Comparison of ENCODE assay signal across 8 cellular contexts in genomic region chr10:96585726-96586418, GRCh38. TPM values are rescaled to one million over a fixed set of nuclear protein-coding genes. Genes with fewer than 3 reads are reported as not detected.
A peak's percentile ranks its signal among the peaks of the same experiment; 100 is the strongest.
DNase-seq lines count a peak whose midpoint lies in the region.

No MANE protein-coding gene starts in this region.

- peaks cover 8% of the 10 kb centered on the region for H3K27me3 Mint-ChIP-seq in activated CD4-positive, alpha-beta T cell treated with anti-CD3 and anti-CD28 coated beads, Interleukin-2, amount 10 ng/mL, durations not matched to agents 24 days and 14 days

- intact Hi-C loops in activated CD4-positive, alpha-beta T cell treated with anti-CD3 and anti-CD28 coated beads, Interleukin-2, amount 10 ng/mL, durations not matched to agents 24 days and 14 days (cut with micrococcal nuclease): loop anchor here (2.0 to 10.0 kb wide), 6 partner anchors 74 to 1059 kb away; partner anchors contain the start of genes ARHGAP19, PI4K2A, PIK3AP1 and TCTN3

- peaks cover 56% of the 10 kb centered on the region for H3K4me1 ChIP-seq in adipocyte (ENCODE audit: control insufficient read depth, insufficient read depth, low read length)

- peak overlapping the region; percentile 97 for H3K9ac ChIP-seq in adipocyte (ENCODE audit: low read length)

- peak overlapping the region; percentile 99 for H3K27ac ChIP-seq in KOPT-K1 (ENCODE audit: low read depth, low read length, poor library complexity, severe bottlenecking)

- peak overlapping the region; percentile 93 for H3K4me3 Mint-ChIP-seq in activated CD4-positive, alpha-beta T cell treated with anti-CD3 and anti-CD28 coated beads, Interleukin-2, amount 10 ng/mL, durations not matched to agents 24 days and 14 days

- peak; percentile 76 for DNase-seq in activated CD4-positive, alpha-beta T cell treated with anti-CD3 and anti-CD28 coated beads, Interleukin-2, amount 10 ng/mL, durations not matched to agents 24 days and 14 days
- no peak for DNase-seq in activated CD4-positive, alpha-beta T cell treated with anti-CD3 and anti-CD28 coated beads, Interleukin-2, amount 50 U/mL, for 48 hours
- peak; percentile 52 for DNase-seq in adipocyte (ENCODE audit: low read depth)
- peak; percentile 28 for DNase-seq in iPS-NIHi11 (ENCODE audit: low spot score)
- DNase-seq in stimulated activated naive CD4-positive, alpha-beta T cell treated with Interleukin-2 at 50 U/mL for 16 hours (lab: John Stamatoyannopoulos, UW): peak; percentile 23
- no peak for DNase-seq in activated gamma-delta T cell treated with Interleukin-2 at 50 U/mL for 16 hours
- no peak for DNase-seq in 8988T

- H3K27ac Mint-ChIP-seq in activated CD4-positive, alpha-beta T cell treated with anti-CD3 and anti-CD28 coated beads, Interleukin-2, amount 10 ng/mL, durations not matched to agents 24 days and 14 days: peak overlapping the region; percentile 91

- H3K4me3 ChIP-seq in adipocyte (ENCODE audit: low read length): peak overlapping the region; percentile 92

- no peaks in the 10 kb centered on the region for H3K27me3 ChIP-seq in adipocyte (replicated peaks; ENCODE audit: control insufficient read depth, insufficient read depth, low read length)

- H3K36me3 ChIP-seq in KOPT-K1 (ENCODE audit: insufficient read depth, low read length) (peaks cover 8% of the 10 kb centered on the region), adipocyte (ENCODE audit: control insufficient read depth, insufficient read depth, low read length, severe bottlenecking) (no peaks in the 10 kb centered on the region)

- no peaks in the 10 kb centered on the region for H3K9me3 ChIP-seq in KOPT-K1 (ENCODE audit: insufficient read depth, low read length, poor library complexity, severe bottlenecking)
- H3K9me3 ChIP-seq in adipocyte (ENCODE audit: control insufficient read depth, low read length): no peaks in the 10 kb centered on the region

- peaks cover 26% of the 10 kb centered on the region for H3K4me1 Mint-ChIP-seq in activated CD4-positive, alpha-beta T cell treated with anti-CD3 and anti-CD28 coated beads, Interleukin-2, amount 10 ng/mL, durations not matched to agents 24 days and 14 days

- H3K9me3 Mint-ChIP-seq in activated CD4-positive, alpha-beta T cell treated with anti-CD3 and anti-CD28 coated beads, Interleukin-2, amount 10 ng/mL, durations not matched to agents 24 days and 14 days: no peaks in the 10 kb centered on the region

- peaks cover 9% of the 10 kb centered on the region for H3K36me3 Mint-ChIP-seq in activated CD4-positive, alpha-beta T cell treated with anti-CD3 and anti-CD28 coated beads, Interleukin-2, amount 10 ng/mL, durations not matched to agents 24 days and 14 days (ENCODE audit: low read depth)

RNA-seq across cellular contexts. Expression of gene TM9SF3, which starts 0.9 kb away (rescaled TPM):
- 84.5 and 86.1 TPM in 2 replicates for total RNA-seq in activated CD4-positive, alpha-beta T cell treated with anti-CD3 and anti-CD28 coated beads, Interleukin-2, amount 10 ng/mL, durations not matched to agents 24 days and 14 days

Comparison
In these comparisons a context has a peak if more than half of its experiments do, and no peak if none do; other contexts are left out.
1. DNase-seq: peak in activated CD4-positive, alpha-beta T cell treated with anti-CD3 and anti-CD28 coated beads, Interleukin-2, amount 10 ng/mL, durations not matched to agents 24 days and 14 days (single experiment), adipocyte (single experiment), iPS-NIHi11 (single experiment) and stimulated activated naive CD4-positive, alpha-beta T cell treated with Interleukin-2 at 50 U/mL for 16 hours (single experiment); none in activated CD4-positive, alpha-beta T cell treated with anti-CD3 and anti-CD28 coated beads, Interleukin-2, amount 50 U/mL, for 48 hours (0 of 2), activated gamma-delta T cell treated with Interleukin-2 at 50 U/mL for 16 hours (single experiment) and 8988T (single experiment).